In the genomic region with DNA sequence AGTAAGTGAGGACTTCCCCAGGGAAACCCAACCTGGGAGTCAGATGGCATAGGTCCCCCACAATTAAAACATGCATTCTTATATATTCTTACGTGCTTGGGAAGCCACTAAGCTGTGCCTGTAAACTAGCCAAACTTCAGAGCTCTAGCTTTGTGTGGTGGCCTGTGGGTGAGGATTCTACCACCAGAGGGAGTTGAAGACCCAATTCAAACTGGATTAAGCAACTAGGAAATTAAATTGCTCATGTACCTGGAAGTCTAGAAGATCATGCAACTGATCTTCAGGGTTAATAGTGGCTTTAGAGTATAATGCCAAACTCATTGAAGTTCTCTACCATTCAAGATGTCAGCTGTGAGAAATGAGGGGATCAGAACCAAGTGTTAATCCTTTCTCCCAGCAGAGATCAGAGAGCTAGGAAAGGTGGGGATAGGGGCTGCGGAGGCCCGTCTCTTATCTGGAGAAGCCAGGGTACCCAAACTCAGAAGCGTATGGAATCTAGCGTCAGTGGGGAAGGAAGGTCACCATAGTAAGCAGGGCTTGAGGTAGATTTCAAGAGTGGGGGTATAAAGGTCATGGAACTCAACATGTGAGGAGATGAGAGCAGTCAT, we compare ENCODE assay signal across 8 cellular contexts. TPM values are rescaled to one million over a fixed set of nuclear protein-coding genes. Genes with fewer than 3 reads are reported as not detected.
DNase-seq lines count a peak whose midpoint lies in the region; ATAC-seq, FAIRE-seq and TF ChIP-seq lines count a peak whose summit lies in the region.

No MANE protein-coding gene starts in this region.

- H3K4me3 Mint-ChIP-seq in activated T-helper 17 cell treated with anti-CD3 and anti-CD28 coated beads, Interleukin-2, amount 50 U/mL, for 72 hours: no peak overlapping the region
- no peak overlapping the region for H3K4me3 Mint-ChIP-seq in activated T-cell treated with anti-CD3 and anti-CD28 coated beads, Interleukin-2, amount 50 U/mL, for 24 hours

- DNase-seq in DMS153 treated with DMSO at 0.1 percent for 48 hours (lab: John Stamatoyannopoulos, UW; ENCODE audit: unreplicated experiment) (peak; percentile 49), RCC 7860 (ENCODE audit: low spot score) (peak; percentile 11), fibroblast of pulmonary artery (ENCODE audit: low read depth) (peak; percentile 78), putamen (ENCODE audit: low spot score) (peak; percentile 44)
- DNase-seq in activated T-cell treated with anti-CD3 and anti-CD28 coated beads, Interleukin-2, amount 50 U/mL, for 24 hours: no peak

- no peak overlapping the region for H3K4me3 ChIP-seq in fibroblast of pulmonary artery (replicated peaks; ENCODE audit: low read depth, low read length)

- no peaks in the 10 kb centered on the region for H3K9me3 Mint-ChIP-seq in activated T-helper 17 cell treated with anti-CD3 and anti-CD28 coated beads, Interleukin-2, amount 50 U/mL, for 72 hours
- no peaks in the 10 kb centered on the region for H3K9me3 Mint-ChIP-seq in activated T-cell treated with anti-CD3 and anti-CD28 coated beads, Interleukin-2, amount 50 U/mL, for 24 hours

- H3K4me1 Mint-ChIP-seq in activated T-helper 17 cell treated with anti-CD3 and anti-CD28 coated beads, Interleukin-2, amount 50 U/mL, for 72 hours: no peaks in the 10 kb centered on the region
- no peaks in the 10 kb centered on the region for H3K4me1 Mint-ChIP-seq in activated T-cell treated with anti-CD3 and anti-CD28 coated beads, Interleukin-2, amount 50 U/mL, for 24 hours (ENCODE audit: low read depth)

- peak; percentile 97 for TF ChIP-seq CTCF in fibroblast of pulmonary artery (IDR thresholded peaks at IDR 0.05; ENCODE audit: low read length, missing control alignments)

- no peak overlapping the region for H3K27ac Mint-ChIP-seq in activated T-helper 17 cell treated with anti-CD3 and anti-CD28 coated beads, Interleukin-2, amount 50 U/mL, for 72 hours
- H3K27ac Mint-ChIP-seq in activated T-cell treated with anti-CD3 and anti-CD28 coated beads, Interleukin-2, amount 50 U/mL, for 24 hours: no peak overlapping the region

- FAIRE-seq in RCC 7860 (lab: Jason Lieb, UNC): no peak

- ATAC-seq in HG03159 (IDR thresholded peaks at IDR 0.05; ENCODE audit: unreplicated experiment) (peak; percentile 45), GM18520 (IDR thresholded peaks at IDR 0.05; ENCODE audit: unreplicated experiment) (no peak)
- no peak for ATAC-seq in activated T-helper 17 cell treated with anti-CD3 and anti-CD28 coated beads, Interleukin-2, amount 50 U/mL, for 72 hours (replicated peaks)

- H3K36me3 Mint-ChIP-seq in activated T-helper 17 cell treated with anti-CD3 and anti-CD28 coated beads, Interleukin-2, amount 50 U/mL, for 72 hours (ENCODE audit: low read depth): no peaks in the 10 kb centered on the region
- H3K36me3 Mint-ChIP-seq in activated T-cell treated with anti-CD3 and anti-CD28 coated beads, Interleukin-2, amount 50 U/mL, for 24 hours (ENCODE audit: low read depth): no peaks in the 10 kb centered on the region

- H3K27me3 Mint-ChIP-seq in activated T-helper 17 cell treated with anti-CD3 and anti-CD28 coated beads, Interleukin-2, amount 50 U/mL, for 72 hours: peaks cover 14% of the 10 kb centered on the region
- H3K27me3 Mint-ChIP-seq in activated T-cell treated with anti-CD3 and anti-CD28 coated beads, Interleukin-2, amount 50 U/mL, for 24 hours: peaks cover 10% of the 10 kb centered on the region

RNA-seq across cellular contexts. Expression of a gene that starts 53.2 kb away (rescaled TPM):
- not detected for total RNA-seq in activated T-helper 17 cell treated with anti-CD3 and anti-CD28 coated beads, Interleukin-2, amount 50 U/mL, for 72 hours
